17 cellular contexts compared by ENCODE assay signal in genomic region chr2:216776076-216776726, GRCh38.
DNase-seq lines count a peak whose midpoint lies in the region; ATAC-seq and TF ChIP-seq lines count a peak whose summit lies in the region.
"Had no signal": no experiment of that assay in that cellular context is flagged by ENCODE, and none has a peak within 500 bp of the region (broad histone marks: within the 10 kb centered on the region; RNA-seq: fewer than 3 reads in every experiment).

No MANE protein-coding gene starts in this region.

- H3K27me3 ChIP-seq in BLaER1 treated with 17β-estradiol and CSF1 and Interleukin-3, amounts not matched to agents 10 nM and 100 nM: peaks cover 0 to 15% (median 0%) of the 10 kb centered on the region in 11 experiments; a peak in 2 of 22 replicates
- no peaks in the 10 kb centered on the region for H3K27me3 ChIP-seq in CD8-positive, alpha-beta memory T cell (ENCODE audit: insufficient read depth, low read length, poor library complexity, severe bottlenecking)
- H3K27me3 ChIP-seq: suprapubic skin had no signal

- DNase-seq in NCI-H69 (lab: John Stamatoyannopoulos, UW): peak; percentile 94
- no peak for DNase-seq in activated CD4-positive, alpha-beta memory T cell treated with anti-CD3 and anti-CD28 coated beads, Interleukin-2, amount 10 ng/mL, durations not matched to agents 7 days and 5 days
- no peak for DNase-seq in T-cell
- DNase-seq in CD8-positive, alpha-beta memory T cell: no peak
- DNase-seq in ACHN: no peak
- DNase-seq: activated CD4-positive, alpha-beta T cell treated with anti-CD3 and anti-CD28 coated beads, Interleukin-2, amount 10 ng/mL, durations not matched to agents 24 days and 14 days; activated CD8-positive, alpha-beta memory T cell treated with anti-CD3 and anti-CD28 coated beads, Interleukin-2, amount 50 U/mL, for 48 hours; activated gamma-delta T cell treated with Interleukin-2 at 50 U/mL for 16 hours; amniotic stem cell; caudate nucleus; CD4-positive, alpha-beta T cell; KBM-7; stimulated activated CD8-positive, alpha-beta memory T cell treated with anti-CD3 and anti-CD28 coated beads, Interleukin-4, amount 100 ng/mL, for 48 hours had no signal

- peak; percentile 32; the same call in 1 of the 2 replicates for TF ChIP-seq EP300 in Ishikawa (IDR thresholded peaks at IDR 0.05; ENCODE audit: borderline replicate concordance)

- no peak for TF ChIP-seq RAD21 in Ishikawa (IDR thresholded peaks at IDR 0.05; ENCODE audit: low read depth)

- H3K4me2 ChIP-seq in BLaER1 treated with 17β-estradiol and CSF1 and Interleukin-3, amounts not matched to agents 10 nM and 100 nM: peak overlapping the region in 9 of 11 experiments; percentile 5 to 62 (median 56); a peak in 17 of 22 replicates

- peaks cover 3% of the 10 kb centered on the region for H3K27me3 Mint-ChIP-seq in activated CD4-positive, alpha-beta memory T cell treated with anti-CD3 and anti-CD28 coated beads, Interleukin-2, amount 10 ng/mL, durations not matched to agents 7 days and 5 days
- H3K27me3 Mint-ChIP-seq in T-cell: peaks cover 14 to 15% of the 10 kb centered on the region in 2 donors
- peaks cover 7 to 23% of the 10 kb centered on the region in 2 donors for H3K27me3 Mint-ChIP-seq in CD8-positive, alpha-beta memory T cell
- H3K27me3 Mint-ChIP-seq: CD4-positive, alpha-beta T cell had no signal

- WGBS in mesodermal cell (ENCODE audit: insufficient coverage in 2 of 2), 2 experiments: 72 to 74% methylated on average over 9 to 10 of the region's 12 CpGs

- no peaks in the 10 kb centered on the region for H3K36me3 Mint-ChIP-seq in activated CD4-positive, alpha-beta memory T cell treated with anti-CD3 and anti-CD28 coated beads, Interleukin-2, amount 10 ng/mL, durations not matched to agents 7 days and 5 days (ENCODE audit: low read depth)
- H3K36me3 Mint-ChIP-seq in T-cell: no peaks in the 10 kb centered on the region
- no peaks in the 10 kb centered on the region for H3K36me3 Mint-ChIP-seq in CD8-positive, alpha-beta memory T cell

- H3K9ac ChIP-seq in BLaER1 treated with 17β-estradiol and CSF1 and Interleukin-3, amounts not matched to agents 10 nM and 100 nM: no peak overlapping the region

- POLR2A ChIA-PET in activated CD4-positive, alpha-beta memory T cell treated with anti-CD3 and anti-CD28 coated beads, Interleukin-2, amount 10 ng/mL, durations not matched to agents 7 days and 5 days (lab: Charles Lee): no interaction called here
- POLR2A ChIA-PET in T-cell (lab: Charles Lee): no interaction called here
- POLR2A ChIA-PET in CD8-positive, alpha-beta memory T cell (lab: Charles Lee): no interaction called here

- H3K4me1 Mint-ChIP-seq in activated CD4-positive, alpha-beta memory T cell treated with anti-CD3 and anti-CD28 coated beads, Interleukin-2, amount 10 ng/mL, durations not matched to agents 7 days and 5 days: no peaks in the 10 kb centered on the region
- peaks cover 0 to 8% (median 0%) of the 10 kb centered on the region in 3 donors for H3K4me1 Mint-ChIP-seq in T-cell
- no peaks in the 10 kb centered on the region for H3K4me1 Mint-ChIP-seq in CD8-positive, alpha-beta memory T cell

- no peaks in the 10 kb centered on the region for H4K20me1 ChIP-seq in BLaER1 treated with 17β-estradiol and CSF1 and Interleukin-3, amounts not matched to agents 10 nM and 100 nM

- CTCF ChIA-PET in activated CD4-positive, alpha-beta memory T cell treated with anti-CD3 and anti-CD28 coated beads, Interleukin-2, amount 10 ng/mL, durations not matched to agents 7 days and 5 days (lab: Charles Lee): interaction anchor here (1.2 to 1.6 kb wide), 2 partner anchors 10 to 12 kb away, joined by 4 read pairs; no protein-coding TSS in a partner anchor
- CTCF ChIA-PET in T-cell (lab: Charles Lee): no interaction called here
- CTCF ChIA-PET in CD8-positive, alpha-beta memory T cell (lab: Charles Lee): no interaction called here

- in situ Hi-C loops in ACHN (cut with HindIII; ENCODE audit: low pct_ligation_motif_present, low pct_unique_long_range_greater_than_20kb, low sequenced_read_pairs): no loop called here

- no peak overlapping the region for H3K27ac Mint-ChIP-seq in activated CD4-positive, alpha-beta memory T cell treated with anti-CD3 and anti-CD28 coated beads, Interleukin-2, amount 10 ng/mL, durations not matched to agents 7 days and 5 days
- H3K27ac Mint-ChIP-seq in T-cell: no peak overlapping the region
- H3K27ac Mint-ChIP-seq in CD8-positive, alpha-beta memory T cell: no peak overlapping the region
- H3K27ac Mint-ChIP-seq: activated CD4-positive, alpha-beta T cell treated with anti-CD3 and anti-CD28 coated beads, Interleukin-2, amount 10 ng/mL, durations not matched to agents 24 days and 14 days; CD4-positive, alpha-beta T cell had no signal

- H3K36me3 ChIP-seq in BLaER1 treated with 17β-estradiol and CSF1 and Interleukin-3, amounts not matched to agents 10 nM and 100 nM: no peaks in the 10 kb centered on the region
- no peaks in the 10 kb centered on the region for H3K36me3 ChIP-seq in mesodermal cell (ENCODE audit: control insufficient read depth, insufficient read depth, low read length)
- no peaks in the 10 kb centered on the region for H3K36me3 ChIP-seq in CD8-positive, alpha-beta memory T cell (ENCODE audit: insufficient read depth, low read length)
- H3K36me3 ChIP-seq: suprapubic skin had no signal

- H3K9me3 ChIP-seq in BLaER1 treated with 17β-estradiol and CSF1 and Interleukin-3, amounts not matched to agents 10 nM and 100 nM (replicated peaks in 1 of 11): peaks cover 0 to 17% (median 6%) of the 10 kb centered on the region in 11 experiments; a peak in 12 of 22 replicates
- no peaks in the 10 kb centered on the region for H3K9me3 ChIP-seq in mesodermal cell (ENCODE audit: control insufficient read depth, low read length)
- no peaks in the 10 kb centered on the region for H3K9me3 ChIP-seq in CD8-positive, alpha-beta memory T cell (ENCODE audit: low read length)
- H3K9me3 ChIP-seq: suprapubic skin had no signal

- peaks cover 1 to 34% (median 23%) of the 10 kb centered on the region in 10 experiments; a peak in 16 of 20 replicates for H3K4me1 ChIP-seq in BLaER1 treated with 17β-estradiol and CSF1 and Interleukin-3, amounts not matched to agents 10 nM and 100 nM
- peaks cover 30% of the 10 kb centered on the region for H3K4me1 ChIP-seq in mesodermal cell (ENCODE audit: control insufficient read depth, insufficient read depth, low read length, poor library complexity, severe bottlenecking)
- H3K4me1 ChIP-seq in CD8-positive, alpha-beta memory T cell (ENCODE audit: insufficient read depth, low read length): no peaks in the 10 kb centered on the region
- H3K4me1 ChIP-seq: suprapubic skin had no signal

- H3K4me3 ChIP-seq in BLaER1 treated with 17β-estradiol and CSF1 and Interleukin-3, amounts not matched to agents 10 nM and 100 nM: no peak overlapping the region
- no peak overlapping the region for H3K4me3 ChIP-seq in mesodermal cell (ENCODE audit: extremely low read depth, insufficient read depth, low read length, poor library complexity, severe bottlenecking)
- H3K4me3 ChIP-seq in CD8-positive, alpha-beta memory T cell (ENCODE audit: low read length): no peak overlapping the region
- H3K4me3 ChIP-seq: suprapubic skin had no signal

- no peak overlapping the region for H3K27ac ChIP-seq in BLaER1 treated with 17β-estradiol and CSF1 and Interleukin-3, amounts not matched to agents 10 nM and 100 nM
- peak overlapping the region; percentile 19 for H3K27ac ChIP-seq in mesodermal cell (ENCODE audit: low read depth, low read length, severe bottlenecking)
- H3K27ac ChIP-seq in CD8-positive, alpha-beta memory T cell (ENCODE audit: low read depth, low read length): no peak overlapping the region
- H3K27ac ChIP-seq: suprapubic skin had no signal

- no peaks in the 10 kb centered on the region for H3K9me3 Mint-ChIP-seq in activated CD4-positive, alpha-beta memory T cell treated with anti-CD3 and anti-CD28 coated beads, Interleukin-2, amount 10 ng/mL, durations not matched to agents 7 days and 5 days
- peaks cover 2 to 5% (median 3%) of the 10 kb centered on the region in 3 donors for H3K9me3 Mint-ChIP-seq in T-cell
- H3K9me3 Mint-ChIP-seq in CD8-positive, alpha-beta memory T cell: peaks cover 0 to 7% (median 0%) of the 10 kb centered on the region in 5 donors
- H3K9me3 Mint-ChIP-seq: activated CD4-positive, alpha-beta T cell treated with anti-CD3 and anti-CD28 coated beads, Interleukin-2, amount 10 ng/mL, durations not matched to agents 24 days and 14 days had no signal

- ATAC-seq in T-cell (replicated peaks in 1 of 4): no peak

- H3K4me3 Mint-ChIP-seq in activated CD4-positive, alpha-beta memory T cell treated with anti-CD3 and anti-CD28 coated beads, Interleukin-2, amount 10 ng/mL, durations not matched to agents 7 days and 5 days: no peak overlapping the region
- H3K4me3 Mint-ChIP-seq in T-cell: no peak overlapping the region
- H3K4me3 Mint-ChIP-seq in CD8-positive, alpha-beta memory T cell: no peak overlapping the region
- H3K4me3 Mint-ChIP-seq: activated CD4-positive, alpha-beta T cell treated with anti-CD3 and anti-CD28 coated beads, Interleukin-2, amount 10 ng/mL, durations not matched to agents 24 days and 14 days; CD4-positive, alpha-beta T cell had no signal

TF ChIP-seq in Ishikawa, 13 proteins besides CTCF, POLR2A, EP300 and RAD21:
- TF ChIP-seq TCF12 (IDR thresholded peaks at IDR 0.05; ENCODE audit: low read depth) (0 out of 2 replicates have a peak, but pooled peaks have one; percentile 22), FOXM1 (IDR thresholded peaks at IDR 0.05; ENCODE audit: borderline replicate concordance, low read depth) (no peak)
